ENCODE assay signal across 17 cellular contexts in the genomic region with DNA sequence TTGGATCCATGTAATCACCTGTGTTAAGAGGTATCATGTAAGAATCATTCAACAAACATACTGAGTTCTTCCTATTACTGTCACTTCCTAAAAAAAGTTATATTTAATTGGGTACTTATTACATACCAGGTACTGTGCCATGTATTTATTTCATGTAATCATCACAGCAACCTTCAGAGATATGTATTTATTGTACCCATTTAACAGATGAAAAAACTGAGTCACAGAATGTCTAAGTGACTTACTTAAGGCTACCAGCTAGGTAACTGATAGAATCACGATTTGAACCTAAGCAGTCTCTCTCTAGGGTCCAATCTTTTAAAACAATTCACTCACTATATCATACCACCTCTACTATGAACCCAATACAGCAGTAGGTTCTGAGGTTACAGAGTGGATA. TPM values are rescaled to one million over a fixed set of nuclear protein-coding genes. Genes with fewer than 3 reads are reported as not detected.
DNase-seq lines count a peak whose midpoint lies in the region; ATAC-seq and TF ChIP-seq lines count a peak whose summit lies in the region.
"Had no signal": no experiment of that assay in that cellular context is flagged by ENCODE, and none has a peak within 500 bp of the region (broad histone marks: within the 10 kb centered on the region; RNA-seq: fewer than 3 reads in every experiment).

No MANE protein-coding gene starts in this region.

- peak overlapping the region; percentile 22 to 93 for H3K4me3 Mint-ChIP-seq in activated T-cell treated with anti-CD3 and anti-CD28 coated beads, Interleukin-2, amount 50 U/mL, for 72 hours
- H3K4me3 Mint-ChIP-seq in brain = peak overlapping the region in 4 of 5 experiments; percentile 42 to 97 (median 50)
- peak overlapping the region; percentile 93 to 96 for H3K4me3 Mint-ChIP-seq in stimulated activated naive CD8-positive, alpha-beta T cell treated with anti-CD3 and anti-CD28 coated beads, Interleukin-15, amount 100 ng/mL, for 72 hours

- H3K9me3 ChIP-seq in Karpas-422 (ENCODE audit: low read length) = no peaks in the 10 kb centered on the region

- H3K27me3 Mint-ChIP-seq in activated T-cell treated with anti-CD3 and anti-CD28 coated beads, Interleukin-2, amount 50 U/mL, for 72 hours (ENCODE audit: low read depth) = no peaks in the 10 kb centered on the region
- H3K27me3 Mint-ChIP-seq in brain = peaks cover 11% of the 10 kb centered on the region
- no peaks in the 10 kb centered on the region for H3K27me3 Mint-ChIP-seq in stimulated activated naive CD8-positive, alpha-beta T cell treated with anti-CD3 and anti-CD28 coated beads, Interleukin-15, amount 100 ng/mL, for 72 hours
- H3K27me3 Mint-ChIP-seq: stimulated activated naive B cell treated with anti-CD40 and anti-IgM and Interleukin-4, amounts not matched to agents 10 μg/mL and 1 μg/mL and 100 μg/mL, for 72 hours had no signal

- peaks cover 16% of the 10 kb centered on the region for H3K36me3 ChIP-seq in Karpas-422 (ENCODE audit: insufficient read depth, low read length)

- H3K36me3 Mint-ChIP-seq in activated T-cell treated with anti-CD3 and anti-CD28 coated beads, Interleukin-2, amount 50 U/mL, for 72 hours (ENCODE audit: insufficient read depth in 2 of 2) = peaks cover 18 to 34% of the 10 kb centered on the region in 2 donors
- peaks cover 29% of the 10 kb centered on the region for H3K36me3 Mint-ChIP-seq in brain

- peaks cover 58% of the 10 kb centered on the region for H3K4me1 ChIP-seq in Karpas-422 (ENCODE audit: low read length)

- peak overlapping the region; percentile 89 for H3K4me2 ChIP-seq in Karpas-422 (ENCODE audit: low read depth, low read length, poor library complexity, severe bottlenecking)

- H3K4me1 Mint-ChIP-seq in activated T-cell treated with anti-CD3 and anti-CD28 coated beads, Interleukin-2, amount 50 U/mL, for 72 hours (ENCODE audit: low read depth) = peaks cover 63% of the 10 kb centered on the region
- peaks cover 55% of the 10 kb centered on the region for H3K4me1 Mint-ChIP-seq in brain
- peaks cover 70% of the 10 kb centered on the region for H3K4me1 Mint-ChIP-seq in stimulated activated naive CD8-positive, alpha-beta T cell treated with anti-CD3 and anti-CD28 coated beads, Interleukin-15, amount 100 ng/mL, for 72 hours

- H3K27ac ChIP-seq in Karpas-422 (ENCODE audit: low read length) = no peak overlapping the region

- no peak for ATAC-seq in activated T-cell treated with anti-CD3 and anti-CD28 coated beads, Interleukin-2, amount 50 U/mL, for 72 hours (replicated peaks in 1 of 2)
- ATAC-seq in stimulated activated naive CD8-positive, alpha-beta T cell treated with anti-CD3 and anti-CD28 coated beads, Interleukin-15, amount 100 ng/mL, for 72 hours = no peak
- no peak for ATAC-seq in HG03571 (IDR thresholded peaks at IDR 0.05; ENCODE audit: unreplicated experiment)
- ATAC-seq: left colon; stimulated activated naive B cell treated with anti-CD40 and anti-IgM and Interleukin-4, amounts not matched to agents 10 μg/mL and 1 μg/mL and 100 μg/mL, for 72 hours had no signal

- no peak overlapping the region; the same call in 1 of the 2 replicates for H3K4me3 ChIP-seq in Karpas-422 (ENCODE audit: low read length)

- H2AFZ ChIP-seq in Karpas-422 (ENCODE audit: low read length) = no peak overlapping the region

- H3K9me2 ChIP-seq in Karpas-422 (replicated peaks; ENCODE audit: insufficient read depth, low read length) = no peaks in the 10 kb centered on the region

- TF ChIP-seq POLR2A in erythroblast (IDR thresholded peaks at IDR 0.05; ENCODE audit: low read length) = no peak

- H3K9me3 Mint-ChIP-seq in activated T-cell treated with anti-CD3 and anti-CD28 coated beads, Interleukin-2, amount 50 U/mL, for 72 hours = no peaks in the 10 kb centered on the region
- H3K9me3 Mint-ChIP-seq in brain = peaks cover 0 to 2% (median 0%) of the 10 kb centered on the region in 5 experiments
- no peaks in the 10 kb centered on the region for H3K9me3 Mint-ChIP-seq in stimulated activated naive CD8-positive, alpha-beta T cell treated with anti-CD3 and anti-CD28 coated beads, Interleukin-15, amount 100 ng/mL, for 72 hours
- H3K9me3 Mint-ChIP-seq: stimulated activated naive B cell treated with anti-CD40 and anti-IgM and Interleukin-4, amounts not matched to agents 10 μg/mL and 1 μg/mL and 100 μg/mL, for 72 hours had no signal

- no peaks in the 10 kb centered on the region for H3K27me3 ChIP-seq in Karpas-422 (ENCODE audit: low read length)

- H3K27ac Mint-ChIP-seq in activated T-cell treated with anti-CD3 and anti-CD28 coated beads, Interleukin-2, amount 50 U/mL, for 72 hours = peak overlapping the region; percentile 84
- H3K27ac Mint-ChIP-seq in brain = peak overlapping the region in 2 of 5 experiments; percentile 33 to 34
- no peak overlapping the region for H3K27ac Mint-ChIP-seq in stimulated activated naive CD8-positive, alpha-beta T cell treated with anti-CD3 and anti-CD28 coated beads, Interleukin-15, amount 100 ng/mL, for 72 hours
- H3K27ac Mint-ChIP-seq: stimulated activated naive B cell treated with anti-CD40 and anti-IgM and Interleukin-4, amounts not matched to agents 10 μg/mL and 1 μg/mL and 100 μg/mL, for 72 hours had no signal

- peaks cover 66% of the 10 kb centered on the region for H3K79me2 ChIP-seq in Karpas-422 (ENCODE audit: low read length)

- TF ChIP-seq CTCF in brain (conservative IDR thresholded peaks at IDR 0.05) = no peak

- DNase-seq in activated T-cell treated with anti-CD3 and anti-CD28 coated beads, Interleukin-2, amount 50 U/mL, for 72 hours = no peak
- no peak for DNase-seq in activated T-cell treated with anti-CD3 and anti-CD28 coated beads, Interleukin-2, amount 50 U/mL, for 1 hour
- no peak for DNase-seq in Karpas-422
- DNase-seq in stimulated activated naive CD8-positive, alpha-beta T cell treated with anti-CD3 and anti-CD28 coated beads, Interleukin-15, amount 100 ng/mL, for 72 hours = no peak
- DNase-seq in NCI-H187 (lab: John Stamatoyannopoulos, UW) = no peak
- no peak for DNase-seq in erythroblast (lab: John Stamatoyannopoulos, UW)
- DNase-seq: activated CD4-positive, alpha-beta T cell treated with anti-CD3 and anti-CD28 coated beads, Interleukin-2, amount 50 U/mL, for 1 hour; activated gamma-delta T cell treated with Interleukin-2 at 50 U/mL for 16 hours; effector CD4-positive, alpha-beta T cell; KBM-7; left colon; NCI-H2227 treated with DMSO at 0.1 percent for 48 hours; NK-92 treated with Interleukin-12 subunit alpha and Interleukin-12 subunit beta, amount 100 ng/mL, for 24 hours; stimulated activated naive B cell treated with anti-CD40 and anti-IgM and Interleukin-4, amounts not matched to agents 10 μg/mL and 1 μg/mL and 100 μg/mL, for 72 hours; T1000 had no signal

- H3K9ac ChIP-seq in Karpas-422 (ENCODE audit: low read length) = peak overlapping the region; percentile 99; the same call in 1 of the 2 replicates

- H4K20me1 ChIP-seq in Karpas-422 (ENCODE audit: insufficient read depth, low read depth, low read length) = peaks cover 12% of the 10 kb centered on the region

RNA-seq across cellular contexts. Expression of a gene that starts 2.0 kb away (rescaled TPM):
- total RNA-seq in activated T-cell treated with anti-CD3 and anti-CD28 coated beads, Interleukin-2, amount 50 U/mL, for 72 hours = 100 to 1,000 TPM; 369 to 376 TPM
- total RNA-seq in Karpas-422 (2014; rRNA removed; shearing (Covaris generic); ENCODE audit: low replicate concordance) = 469 and 536 TPM in 2 replicates
- 124 TPM for polyA plus RNA-seq in brain (ENCODE audit: insufficient read depth, low read depth, low replicate concordance)

RNA-seq across cellular contexts. Expression of a gene that starts 2.8 kb away (rescaled TPM):
- total RNA-seq in activated T-cell treated with anti-CD3 and anti-CD28 coated beads, Interleukin-2, amount 50 U/mL, for 72 hours = 10 to 100 TPM; 88.7 to 90.6 TPM
- total RNA-seq in Karpas-422 (2014; rRNA removed; shearing (Covaris generic); ENCODE audit: low replicate concordance) = 82.0 and 153 TPM in 2 replicates
- polyA plus RNA-seq in brain (ENCODE audit: insufficient read depth, low read depth, low replicate concordance) = 43.0 TPM

RNA-seq across cellular contexts. Expression of a gene that starts 3.1 kb away (rescaled TPM):
- total RNA-seq in activated T-cell treated with anti-CD3 and anti-CD28 coated beads, Interleukin-2, amount 50 U/mL, for 72 hours = 10 to 100 TPM; 38.0 to 56.5 TPM
- 35.3 and 95.4 TPM in 2 replicates for total RNA-seq in Karpas-422 (2014; rRNA removed; shearing (Covaris generic); ENCODE audit: low replicate concordance)
- 57.5 TPM for polyA plus RNA-seq in brain (ENCODE audit: insufficient read depth, low read depth, low replicate concordance)

RNA-seq across cellular contexts. Expression of a gene that starts 8.5 kb away (rescaled TPM):
- 100 to 1,000 TPM; 342 to 378 TPM for total RNA-seq in activated T-cell treated with anti-CD3 and anti-CD28 coated beads, Interleukin-2, amount 50 U/mL, for 72 hours
- total RNA-seq in Karpas-422 (2014; rRNA removed; shearing (Covaris generic); ENCODE audit: low replicate concordance) = 435 and 452 TPM in 2 replicates
- 179 TPM for polyA plus RNA-seq in brain (ENCODE audit: insufficient read depth, low read depth, low replicate concordance)

RNA-seq across cellular contexts. Expression of a gene that starts 14.0 kb away (rescaled TPM):
- 1 to 10 TPM in 1 of 2 donors, under 1 TPM in 1; 0.46 to 2.2 TPM for total RNA-seq in activated T-cell treated with anti-CD3 and anti-CD28 coated beads, Interleukin-2, amount 50 U/mL, for 72 hours
- total RNA-seq in Karpas-422 (2014; rRNA removed; shearing (Covaris generic); ENCODE audit: low replicate concordance) = 0.89 and 1.6 TPM in 2 replicates
- polyA plus RNA-seq in brain (ENCODE audit: insufficient read depth, low read depth, low replicate concordance) = 2.5 TPM
